In the genomic region with DNA sequence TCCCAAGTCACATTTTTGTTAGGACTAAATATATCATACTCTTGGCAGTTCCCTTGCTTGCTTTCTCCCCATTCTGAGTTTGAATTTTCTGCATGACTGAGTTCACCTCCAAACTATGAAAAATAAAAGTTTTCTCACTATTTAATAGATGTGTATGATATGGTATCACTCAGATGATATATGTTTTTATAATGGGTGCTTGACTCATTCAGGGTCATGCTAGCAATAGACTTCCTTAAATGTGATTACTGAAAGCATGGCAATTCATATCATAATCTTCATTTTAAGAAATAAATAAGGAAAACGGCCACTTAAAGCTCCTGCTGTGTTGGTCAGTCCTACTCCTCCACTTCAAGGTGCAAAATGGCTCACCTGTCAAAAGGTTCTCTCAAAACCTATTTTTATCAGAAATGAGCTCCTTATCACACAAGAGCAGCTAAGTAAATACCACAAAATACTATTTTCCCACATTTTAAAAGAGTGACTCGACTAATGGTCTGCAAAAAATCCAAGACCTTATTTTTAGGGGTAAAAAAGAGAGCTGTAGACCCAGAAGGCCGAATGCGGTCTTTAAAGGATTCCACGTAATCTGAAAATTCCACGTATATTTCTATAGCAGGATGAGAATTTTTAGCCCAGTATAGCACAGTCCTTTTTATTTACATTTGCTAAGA, we compare ENCODE assay signal across 9 cellular contexts. TPM values are rescaled to one million over a fixed set of nuclear protein-coding genes. Genes with fewer than 3 reads are reported as not detected.
DNase-seq lines count a peak whose midpoint lies in the region; ATAC-seq and TF ChIP-seq lines count a peak whose summit lies in the region.
"Had no signal": no experiment of that assay in that cellular context is flagged by ENCODE, and none has a peak within 500 bp of the region (broad histone marks: within the 10 kb centered on the region; RNA-seq: fewer than 3 reads in every experiment).

No MANE protein-coding gene starts in this region.

- H3K36me3 ChIP-seq in heart left ventricle (no peaks in the 10 kb centered on the region), liver (ENCODE audit: control insufficient read depth in 4 of 4, insufficient read depth in 3 of 4, low read depth in 1 of 4, low read length in 3 of 4) (no peaks in the 10 kb centered on the region), uterus (no peaks in the 10 kb centered on the region)

- H3K4me1 ChIP-seq in heart left ventricle: peaks cover 0 to 36% (median 17%) of the 10 kb centered on the region in 12 donors
- H3K4me1 ChIP-seq in liver (ENCODE audit: control insufficient read depth in 4 of 4, insufficient read depth in 4 of 4, low read length in 3 of 4): peaks cover 5 to 14% (median 7%) of the 10 kb centered on the region in 4 donors
- no peaks in the 10 kb centered on the region for H3K4me1 ChIP-seq in uterus

- no peak for TF ChIP-seq POLR2A in heart left ventricle (IDR thresholded peaks at IDR 0.05)
- TF ChIP-seq POLR2A in uterus (IDR thresholded peaks at IDR 0.05): no peak

- TF ChIP-seq RAD21 in liver (IDR thresholded peaks at IDR 0.05): no peak

- H3K9ac ChIP-seq in liver (ENCODE audit: low read depth in 1 of 2, low read length in 2 of 2): peak overlapping the region; percentile 73 to 94

- H3K27ac ChIP-seq in heart left ventricle: peak overlapping the region in 10 of 12 donors; percentile 90 to 99 (median 95)
- H3K27ac ChIP-seq in liver (ENCODE audit: low read depth in 1 of 2, low read length in 2 of 2): peak overlapping the region; percentile 92 to 96
- peak overlapping the region; percentile 93 to 97 for H3K27ac ChIP-seq in uterus

- H3K9me3 ChIP-seq in heart left ventricle: no peaks in the 10 kb centered on the region
- H3K9me3 ChIP-seq in liver (ENCODE audit: control insufficient read depth in 4 of 4, low read length in 3 of 4): no peaks in the 10 kb centered on the region
- H3K9me3 ChIP-seq in uterus: no peaks in the 10 kb centered on the region

- ATAC-seq in heart left ventricle: no peak
- no peak for ATAC-seq in activated naive CD8-positive, alpha-beta T cell treated with anti-CD3 and anti-CD28 coated beads, Interleukin-2, amount 50 U/mL, for 24 hours

- DNase-seq in heart left ventricle (no peak), cardiac septum (ENCODE audit: low spot score) (no peak), uterus (no peak), occipital lobe (lab: John Stamatoyannopoulos, UW) (no peak)
- no peak for DNase-seq in activated naive CD8-positive, alpha-beta T cell treated with anti-CD3 and anti-CD28 coated beads, Interleukin-2, amount 50 U/mL, for 24 hours
- DNase-seq in effector CD8-positive, alpha-beta T cell (lab: John Stamatoyannopoulos, UW): no peak
- no peak for DNase-seq in stimulated activated CD4-positive, alpha-beta T cell treated with anti-CD3 and anti-CD28 coated beads, Interleukin-4, amount 100 ng/mL, for 1 hour
- DNase-seq: dermis blood vessel endothelial cell had no signal

- intact Hi-C loops in heart left ventricle (cut with DNase I) (loop anchor here in 4 of 10 donors (2.0 kb wide), 1 partner anchor 29 kb away; a partner anchor contains a TSS), cardiac septum (cut with DNase I) (loop anchor here (5.0 kb wide), 1 partner anchor 51 kb away; a partner anchor contains a TSS), uterus (cut with DNase I; ENCODE audit: low total_unique reads) (no loop called here)

- H3K4me3 ChIP-seq in heart left ventricle: peak overlapping the region in 11 of 12 donors; percentile 65 to 98 (median 76)
- H3K4me3 ChIP-seq in liver (ENCODE audit: low read depth in 1 of 3, low read length in 3 of 3): peak overlapping the region; percentile 68 to 93 (median 90)
- H3K4me3 ChIP-seq in uterus: peak overlapping the region; percentile 68 to 72

- H3K36me3 Mint-ChIP-seq in activated naive CD8-positive, alpha-beta T cell treated with anti-CD3 and anti-CD28 coated beads, Interleukin-2, amount 50 U/mL, for 24 hours (ENCODE audit: low read depth): no peaks in the 10 kb centered on the region

- WGBS in heart left ventricle, 4 donors: 55 to 64% (median 62%) methylated on average over 6 of the region's 6 CpGs
- WGBS in liver: 51% methylated on average over 6 of the region's 6 CpGs

- peak overlapping the region; percentile 99 for H3K27ac Mint-ChIP-seq in activated naive CD8-positive, alpha-beta T cell treated with anti-CD3 and anti-CD28 coated beads, Interleukin-2, amount 50 U/mL, for 24 hours

- H3K9me3 Mint-ChIP-seq in activated naive CD8-positive, alpha-beta T cell treated with anti-CD3 and anti-CD28 coated beads, Interleukin-2, amount 50 U/mL, for 24 hours: no peaks in the 10 kb centered on the region

- peaks cover 41% of the 10 kb centered on the region for H3K4me1 Mint-ChIP-seq in activated naive CD8-positive, alpha-beta T cell treated with anti-CD3 and anti-CD28 coated beads, Interleukin-2, amount 50 U/mL, for 24 hours

- H3K4me3 Mint-ChIP-seq in activated naive CD8-positive, alpha-beta T cell treated with anti-CD3 and anti-CD28 coated beads, Interleukin-2, amount 50 U/mL, for 24 hours: peak overlapping the region; percentile 96

- H3K27me3 Mint-ChIP-seq in activated naive CD8-positive, alpha-beta T cell treated with anti-CD3 and anti-CD28 coated beads, Interleukin-2, amount 50 U/mL, for 24 hours: no peaks in the 10 kb centered on the region

- TF ChIP-seq CTCF in heart left ventricle (IDR thresholded peaks at IDR 0.05) (no peak), liver (IDR thresholded peaks at IDR 0.05; ENCODE audit: low read depth, low read length, missing input control) (no peak), uterus (IDR thresholded peaks at IDR 0.05) (no peak)

- H3K27me3 ChIP-seq in heart left ventricle (no peaks in the 10 kb centered on the region), liver (ENCODE audit: control insufficient read depth in 4 of 4, insufficient read depth in 4 of 4, low read length in 3 of 4) (no peaks in the 10 kb centered on the region), uterus (no peaks in the 10 kb centered on the region)

TF ChIP-seq in liver, 16 proteins besides CTCF, POLR2A, EP300 and RAD21 (continues in another document):
- TF ChIP-seq RXRA (IDR thresholded peaks at IDR 0.05) (no peak), JUND (IDR thresholded peaks at IDR 0.05) (no peak), NR2F2 (IDR thresholded peaks at IDR 0.05) (no peak), FOXA2 (IDR thresholded peaks at IDR 0.05) (no peak), SP1 (IDR thresholded peaks at IDR 0.05) (no peak), GABPA (IDR thresholded peaks at IDR 0.05 in 1 of 2, conservative IDR thresholded peaks at IDR 0.05 in 1 of 2) (no peak), HNF4A (conservative IDR thresholded peaks at IDR 0.05) (no peak)
- TF ChIP-seq, protein P1, sequence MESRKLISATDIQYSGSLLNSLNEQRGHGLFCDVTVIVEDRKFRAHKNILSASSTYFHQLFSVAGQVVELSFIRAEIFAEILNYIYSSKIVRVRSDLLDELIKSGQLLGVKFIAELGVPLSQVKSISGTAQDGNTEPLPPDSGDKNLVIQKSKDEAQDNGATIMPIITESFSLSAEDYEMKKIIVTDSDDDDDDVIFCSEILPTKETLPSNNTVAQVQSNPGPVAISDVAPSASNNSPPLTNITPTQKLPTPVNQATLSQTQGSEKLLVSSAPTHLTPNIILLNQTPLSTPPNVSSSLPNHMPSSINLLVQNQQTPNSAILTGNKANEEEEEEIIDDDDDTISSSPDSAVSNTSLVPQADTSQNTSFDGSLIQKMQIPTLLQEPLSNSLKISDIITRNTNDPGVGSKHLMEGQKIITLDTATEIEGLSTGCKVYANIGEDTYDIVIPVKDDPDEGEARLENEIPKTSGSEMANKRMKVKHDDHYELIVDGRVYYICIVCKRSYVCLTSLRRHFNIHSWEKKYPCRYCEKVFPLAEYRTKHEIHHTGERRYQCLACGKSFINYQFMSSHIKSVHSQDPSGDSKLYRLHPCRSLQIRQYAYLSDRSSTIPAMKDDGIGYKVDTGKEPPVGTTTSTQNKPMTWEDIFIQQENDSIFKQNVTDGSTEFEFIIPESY (IDR thresholded peaks at IDR 0.05): no peak
- TF ChIP-seq, protein P2, sequence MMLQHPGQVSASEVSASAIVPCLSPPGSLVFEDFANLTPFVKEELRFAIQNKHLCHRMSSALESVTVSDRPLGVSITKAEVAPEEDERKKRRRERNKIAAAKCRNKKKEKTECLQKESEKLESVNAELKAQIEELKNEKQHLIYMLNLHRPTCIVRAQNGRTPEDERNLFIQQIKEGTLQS (IDR thresholded peaks at IDR 0.05): no peak
- TF ChIP-seq, protein P3, sequence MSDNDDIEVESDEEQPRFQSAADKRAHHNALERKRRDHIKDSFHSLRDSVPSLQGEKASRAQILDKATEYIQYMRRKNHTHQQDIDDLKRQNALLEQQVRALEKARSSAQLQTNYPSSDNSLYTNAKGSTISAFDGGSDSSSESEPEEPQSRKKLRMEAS (IDR thresholded peaks at IDR 0.05): no peak

RNA-seq across cellular contexts. Expression of a gene that starts 3.9 kb away (rescaled TPM):
- total RNA-seq in heart left ventricle (1 to 10 TPM; 3.8 to 7.6 (median 5.5) TPM), cardiac septum (3.7 TPM), liver (1 to 10 TPM; 3.8 to 7.1 TPM), uterus (10 to 100 TPM in 2 of 4 donors, 1 to 10 TPM in 2; 7.2 to 18.6 (median 10.4) TPM), occipital lobe (5.5 TPM)
- polyA plus RNA-seq in heart left ventricle (1 to 10 TPM; 3.4 to 4.0 TPM), liver (1 to 10 TPM; 2.1 to 3.0 TPM)

RNA-seq across cellular contexts. Expression of a gene that starts 23.6 kb away (rescaled TPM):
- total RNA-seq in heart left ventricle (10 to 100 TPM in 5 of 9 donors, 1 to 10 TPM in 4; 5.6 to 18.0 (median 13.0) TPM), cardiac septum (14.0 TPM), liver (10 to 100 TPM; 15.9 to 34.9 TPM), uterus (10 to 100 TPM in 3 of 4 donors, 1 to 10 TPM in 1; 6.8 to 51.7 (median 27.1) TPM), occipital lobe (8.1 TPM)
- polyA plus RNA-seq in heart left ventricle (1 to 10 TPM; 6.4 to 9.9 TPM), liver (10 to 100 TPM; 15.5 to 23.4 TPM)

RNA-seq across cellular contexts. Expression of a gene that starts 28.7 kb away (rescaled TPM):
- total RNA-seq in heart left ventricle (100 to 1,000 TPM; 113 to 186 (median 122) TPM), cardiac septum (120 TPM), liver (10 to 100 TPM; 74.0 to 88.2 TPM), uterus (100 to 1,000 TPM in 2 of 4 donors, 10 to 100 TPM in 2; 18.4 to 121 (median 92.0) TPM), occipital lobe (149 TPM)
- polyA plus RNA-seq in heart left ventricle (100 to 1,000 TPM in 1 of 2 donors, 10 to 100 TPM in 1; 75.7 to 233 TPM), liver (100 to 1,000 TPM; 102 to 152 TPM)

RNA-seq across cellular contexts. Expression of a gene that starts 36.0 kb away (rescaled TPM):
- total RNA-seq in heart left ventricle: not detected
- polyA plus RNA-seq in heart left ventricle: not detected
- not detected for total RNA-seq in cardiac septum
- total RNA-seq in liver: not detected
- polyA plus RNA-seq in liver: not detected
- total RNA-seq in uterus: not detected
- not detected for total RNA-seq in occipital lobe
- total RNA-seq: dermis blood vessel endothelial cell had no signal

RNA-seq across cellular contexts. Expression of a gene that starts 49.1 kb away (rescaled TPM):
- total RNA-seq in heart left ventricle (10 to 100 TPM; 14.0 to 42.1 (median 19.6) TPM), cardiac septum (16.5 TPM), liver (10 to 100 TPM; 11.9 to 32.8 TPM), uterus (10 to 100 TPM; 30.0 to 65.3 (median 34.7) TPM), occipital lobe (20.9 TPM)
- polyA plus RNA-seq in heart left ventricle (10 to 100 TPM; 13.0 to 21.7 TPM), liver (1 to 10 TPM; 5.8 to 7.9 TPM)
